19 cellular contexts compared by ENCODE assay signal in genomic region chr14:79965896-79966295, GRCh38.
A peak's percentile ranks its signal among the peaks of the same experiment; 100 is the strongest.
DNase-seq lines count a peak whose midpoint lies in the region; ATAC-seq, FAIRE-seq and TF ChIP-seq lines count a peak whose summit lies in the region.
"Had no signal": no experiment of that assay in that cellular context is flagged by ENCODE, and none has a peak within 500 bp of the region (broad histone marks: within the 10 kb centered on the region; RNA-seq: fewer than 3 reads in every experiment).

No MANE protein-coding gene starts in this region.

- no peak overlapping the region for H2AK5ac ChIP-seq in mesenchymal stem cell (ENCODE audit: low read length, severe bottlenecking)

- H3K18ac ChIP-seq in mesenchymal stem cell (ENCODE audit: low read depth in 1 of 2, low read length in 2 of 2), result no peak overlapping the region

- H3K14ac ChIP-seq in mesenchymal stem cell (ENCODE audit: low read length in 2 of 2), result no peak overlapping the region

- H3K79me2 ChIP-seq in GM23338 (replicated peaks; ENCODE audit: insufficient read depth), result no peaks in the 10 kb centered on the region

- no peak overlapping the region for H3K4me2 ChIP-seq in mesenchymal stem cell (ENCODE audit: low read length, poor library complexity, severe bottlenecking)
- H3K4me2 ChIP-seq in GM23338, result no peak overlapping the region

- H3K4me1 ChIP-seq in mesenchymal stem cell (ENCODE audit: control insufficient read depth, insufficient read depth, low read depth, low read length), result no peaks in the 10 kb centered on the region
- no peaks in the 10 kb centered on the region for H3K4me1 ChIP-seq in GM23338 (ENCODE audit: insufficient read depth)
- H3K4me1 ChIP-seq in small intestine (ENCODE audit: control insufficient read depth in 2 of 2, insufficient read depth in 1 of 2, low read depth in 1 of 2, low read length in 1 of 2), result no peaks in the 10 kb centered on the region
- H3K4me1 ChIP-seq: BE2C, HAP-1 had no signal

- no peaks in the 10 kb centered on the region for H3K36me3 Mint-ChIP-seq in GM23338 (ENCODE audit: low read depth)
- H3K36me3 Mint-ChIP-seq: CD4-positive, alpha-beta memory T cell had no signal

- in situ Hi-C loops in GM13977 (cut with MboI; ENCODE audit: low pct_unique_long_range_greater_than_20kb, low sequenced_read_pairs, unreplicated experiment), result no loop called here

- peaks cover 2% of the 10 kb centered on the region; the same call in 2 of the 3 replicates for H3K4me1 Mint-ChIP-seq in GM23338
- H3K4me1 Mint-ChIP-seq: CD4-positive, alpha-beta memory T cell had no signal

- no peak overlapping the region for H4K8ac ChIP-seq in mesenchymal stem cell (ENCODE audit: low read length)

- H3K27ac ChIP-seq in AG04450 (ENCODE audit: low read depth, low read length) (no peak overlapping the region), mesenchymal stem cell (ENCODE audit: low read length, poor library complexity, severe bottlenecking) (no peak overlapping the region), GM23338 (ENCODE audit: low read depth) (no peak overlapping the region), small intestine (ENCODE audit: low read depth in 1 of 2, low read length in 1 of 2) (no peak overlapping the region)
- H3K27ac ChIP-seq: C4-2B, HL-60 had no signal

- no peak overlapping the region for H2AFZ ChIP-seq in mesenchymal stem cell (ENCODE audit: low read depth, low read length)
- no peak overlapping the region for H2AFZ ChIP-seq in GM23338

- H2BK12ac ChIP-seq in mesenchymal stem cell (ENCODE audit: low read length in 2 of 2), result no peak overlapping the region

- no peaks in the 10 kb centered on the region for H3K27me3 Mint-ChIP-seq in GM23338 (ENCODE audit: insufficient read depth, low read depth, poor library complexity)
- H3K27me3 Mint-ChIP-seq: CD4-positive, alpha-beta memory T cell had no signal

- DNase-seq in AG04450 (ENCODE audit: low read depth, low spot score) (peak; percentile 10), HCEC 1CT (peak; percentile 73), choroid plexus epithelial cell (ENCODE audit: low read depth) (peak; percentile 21), mesenchymal stem cell (no peak), GM23338 (ENCODE audit: low spot score) (no peak), small intestine (no peak), GM13977 (ENCODE audit: low spot score) (no peak)
- DNase-seq in stimulated activated naive CD4-positive, alpha-beta T cell treated with Interleukin-2 at 50 U/mL for 16 hours (lab: John Stamatoyannopoulos, UW), result no peak
- DNase-seq: 8988T; BE2C; CD4-positive, alpha-beta memory T cell; DMS79; GDM1; GOT3; HFFc6 had no signal

- no peak overlapping the region for H2BK15ac ChIP-seq in mesenchymal stem cell (ENCODE audit: low read depth, poor library complexity, severe bottlenecking)

- H3K27me3 ChIP-seq in AG04450 (ENCODE audit: control insufficient read depth, insufficient read depth, low read length) (no peaks in the 10 kb centered on the region), mesenchymal stem cell (ENCODE audit: control insufficient read depth in 1 of 2, insufficient read depth in 1 of 2, low read length in 2 of 2) (no peaks in the 10 kb centered on the region), GM23338 (ENCODE audit: insufficient read depth) (no peaks in the 10 kb centered on the region), small intestine (ENCODE audit: control insufficient read depth in 2 of 2, insufficient read depth in 2 of 2, low read length in 2 of 2) (no peaks in the 10 kb centered on the region)
- H3K27me3 ChIP-seq: BE2C had no signal

- no peak for FAIRE-seq in small intestine (lab: Jason Lieb, UNC)
- FAIRE-seq: K562 had no signal

- H4K20me1 ChIP-seq in GM23338 (replicated peaks; ENCODE audit: insufficient read depth), result no peaks in the 10 kb centered on the region

- POLR2A ChIA-PET in AG04450 (lab: Yijun Ruan, JAX), result no interaction called here

- no peak overlapping the region for H4K91ac ChIP-seq in mesenchymal stem cell (ENCODE audit: low read length)

- H3K36me3 ChIP-seq in mesenchymal stem cell (ENCODE audit: control insufficient read depth in 1 of 2, insufficient read depth in 2 of 2, low read depth in 1 of 2, low read length in 2 of 2) (no peaks in the 10 kb centered on the region), GM23338 (ENCODE audit: insufficient read depth) (no peaks in the 10 kb centered on the region), small intestine (ENCODE audit: control insufficient read depth in 2 of 2, insufficient read depth in 2 of 2, low read length in 2 of 2) (no peaks in the 10 kb centered on the region)
- H3K36me3 ChIP-seq: BE2C, HAP-1 had no signal

- H3K9me3 ChIP-seq in AG04450 (ENCODE audit: control insufficient read depth, insufficient read depth, low read length) (no peaks in the 10 kb centered on the region), mesenchymal stem cell (ENCODE audit: control insufficient read depth, low read length) (no peaks in the 10 kb centered on the region), small intestine (ENCODE audit: control insufficient read depth, low read depth) (no peaks in the 10 kb centered on the region)
- H3K9me3 ChIP-seq: BE2C, HAP-1 had no signal

- H3K9me3 Mint-ChIP-seq in GM23338, result no peaks in the 10 kb centered on the region

- H3K9ac ChIP-seq in mesenchymal stem cell (ENCODE audit: low read length), result peak overlapping the region; percentile 3

- no peak overlapping the region for H3K4me3 Mint-ChIP-seq in GM23338
- H3K4me3 Mint-ChIP-seq: CD4-positive, alpha-beta memory T cell; HFFc6 had no signal

- H2BK120ac ChIP-seq in mesenchymal stem cell (ENCODE audit: low read depth, low read length), result no peak overlapping the region

- no peak for TF ChIP-seq CTCF in AG04450 (IDR thresholded peaks at IDR 0.05; ENCODE audit: low read depth, low read length)
- no peak for TF ChIP-seq CTCF in choroid plexus epithelial cell (conservative IDR thresholded peaks at IDR 0.05; ENCODE audit: low read depth, low read length)
- TF ChIP-seq CTCF in GM23338 (conservative IDR thresholded peaks at IDR 0.05; ENCODE audit: low read depth in 2 of 2), result no peak
- TF ChIP-seq CTCF in GM13977 (IDR thresholded peaks at IDR 0.05; ENCODE audit: extremely low read depth, insufficient read depth, missing control alignments), result no peak

- no peak overlapping the region for H3K4ac ChIP-seq in mesenchymal stem cell (ENCODE audit: low read depth in 1 of 2, low read length in 2 of 2)

- H3K23ac ChIP-seq in mesenchymal stem cell (ENCODE audit: low read length in 2 of 2), result no peak overlapping the region

- H2BK5ac ChIP-seq in mesenchymal stem cell (ENCODE audit: low read depth, low read length, poor library complexity, severe bottlenecking), result no peak overlapping the region

- no peaks in the 10 kb centered on the region for H3K79me1 ChIP-seq in mesenchymal stem cell (replicated peaks; ENCODE audit: low read length, poor library complexity, severe bottlenecking)

- H3K9me2 ChIP-seq in GM23338 (ENCODE audit: insufficient read depth), result no peaks in the 10 kb centered on the region

- H3K27ac Mint-ChIP-seq in GM23338, result no peak overlapping the region
- H3K27ac Mint-ChIP-seq: CD4-positive, alpha-beta memory T cell; HFFc6 had no signal

- 95% methylated on average over 2 of the region's 2 CpGs for WGBS in mesenchymal stem cell
- 87 to 90% (median 88%) methylated on average over 2 of the region's 2 CpGs for WGBS in small intestine, 3 donors

- CTCF ChIA-PET in AG04450 (lab: Charles Lee), result no interaction called here

- H3K4me3 ChIP-seq in AG04450 (ENCODE audit: low read depth, low read length) (no peak overlapping the region), choroid plexus epithelial cell (ENCODE audit: low read depth, low read length) (no peak overlapping the region), mesenchymal stem cell (ENCODE audit: insufficient read depth in 1 of 2, low read depth in 1 of 2, low read length in 2 of 2) (no peak overlapping the region), GM23338 (no peak overlapping the region), small intestine (ENCODE audit: low read depth in 1 of 2, low read length in 2 of 2) (no peak overlapping the region)
- H3K4me3 ChIP-seq: HAP-1, K562 had no signal

- no peaks in the 10 kb centered on the region for H3F3A ChIP-seq in GM23338 (replicated peaks; ENCODE audit: low read depth)

- ATAC-seq in GM23338, result no peak
- ATAC-seq: K562 had no signal

TF ChIP-seq in GM23338, 12 proteins besides CTCF, POLR2A, EP300 and RAD21 (continues in another document):
- TF ChIP-seq JUNB (IDR thresholded peaks at IDR 0.05; ENCODE audit: unreplicated experiment) (no peak), POLR2AphosphoS5 (IDR thresholded peaks at IDR 0.05; ENCODE audit: low read depth) (no peak), CREB1 (CRISPR knock-in tag; IDR thresholded peaks at IDR 0.05; ENCODE audit: low read depth) (no peak), STAT1 (IDR thresholded peaks at IDR 0.05; ENCODE audit: unreplicated experiment) (no peak), NANOG (IDR thresholded peaks at IDR 0.05; ENCODE audit: borderline replicate concordance) (no peak), ZNF114 (CRISPR knock-in tag; IDR thresholded peaks at IDR 0.05) (no peak), EZH2phosphoT487 (IDR thresholded peaks at IDR 0.05; ENCODE audit: unreplicated experiment) (no peak)
- TF ChIP-seq, protein P1, sequence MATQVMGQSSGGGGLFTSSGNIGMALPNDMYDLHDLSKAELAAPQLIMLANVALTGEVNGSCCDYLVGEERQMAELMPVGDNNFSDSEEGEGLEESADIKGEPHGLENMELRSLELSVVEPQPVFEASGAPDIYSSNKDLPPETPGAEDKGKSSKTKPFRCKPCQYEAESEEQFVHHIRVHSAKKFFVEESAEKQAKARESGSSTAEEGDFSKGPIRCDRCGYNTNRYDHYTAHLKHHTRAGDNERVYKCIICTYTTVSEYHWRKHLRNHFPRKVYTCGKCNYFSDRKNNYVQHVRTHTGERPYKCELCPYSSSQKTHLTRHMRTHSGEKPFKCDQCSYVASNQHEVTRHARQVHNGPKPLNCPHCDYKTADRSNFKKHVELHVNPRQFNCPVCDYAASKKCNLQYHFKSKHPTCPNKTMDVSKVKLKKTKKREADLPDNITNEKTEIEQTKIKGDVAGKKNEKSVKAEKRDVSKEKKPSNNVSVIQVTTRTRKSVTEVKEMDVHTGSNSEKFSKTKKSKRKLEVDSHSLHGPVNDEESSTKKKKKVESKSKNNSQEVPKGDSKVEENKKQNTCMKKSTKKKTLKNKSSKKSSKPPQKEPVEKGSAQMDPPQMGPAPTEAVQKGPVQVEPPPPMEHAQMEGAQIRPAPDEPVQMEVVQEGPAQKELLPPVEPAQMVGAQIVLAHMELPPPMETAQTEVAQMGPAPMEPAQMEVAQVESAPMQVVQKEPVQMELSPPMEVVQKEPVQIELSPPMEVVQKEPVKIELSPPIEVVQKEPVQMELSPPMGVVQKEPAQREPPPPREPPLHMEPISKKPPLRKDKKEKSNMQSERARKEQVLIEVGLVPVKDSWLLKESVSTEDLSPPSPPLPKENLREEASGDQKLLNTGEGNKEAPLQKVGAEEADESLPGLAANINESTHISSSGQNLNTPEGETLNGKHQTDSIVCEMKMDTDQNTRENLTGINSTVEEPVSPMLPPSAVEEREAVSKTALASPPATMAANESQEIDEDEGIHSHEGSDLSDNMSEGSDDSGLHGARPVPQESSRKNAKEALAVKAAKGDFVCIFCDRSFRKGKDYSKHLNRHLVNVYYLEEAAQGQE (IDR thresholded peaks at IDR 0.05; ENCODE audit: unreplicated experiment), result no peak

Comparison
In these comparisons a context has a peak if more than half of its experiments do, and no peak if none do; other contexts are left out.
1. DNase-seq: peak in AG04450 (single experiment), HCEC 1CT (single experiment) and choroid plexus epithelial cell (single experiment); none in mesenchymal stem cell (single experiment), GM23338 (single experiment), small intestine (single experiment), stimulated activated naive CD4-positive, alpha-beta T cell treated with Interleukin-2 at 50 U/mL for 16 hours (single experiment) and GM13977 (single experiment).